In genomic region chr15:26935322-26935721, GRCh38 we compare ENCODE assay signal across 3 cellular contexts. TPM values are rescaled to one million over a fixed set of nuclear protein-coding genes. Genes with fewer than 3 reads are reported as not detected.
"Had no signal": no experiment of that assay in that cellular context is flagged by ENCODE, and none has a peak within 500 bp of the region (broad histone marks: within the 10 kb centered on the region; RNA-seq: fewer than 3 reads in every experiment).

No MANE protein-coding gene starts in this region.

- ATAC-seq: GM12878 had no signal

- DNase-seq: GDM1, GF-D8 had no signal

- H3K4me3 ChIP-seq: GM12878 had no signal

RNA-seq across cellular contexts. Expression of gene GABRG3, which starts 35.7 kb away (rescaled TPM):
- total RNA-seq: GM12878 had no signal
